ENCODE assay signal across 24 cellular contexts in the genomic region with DNA sequence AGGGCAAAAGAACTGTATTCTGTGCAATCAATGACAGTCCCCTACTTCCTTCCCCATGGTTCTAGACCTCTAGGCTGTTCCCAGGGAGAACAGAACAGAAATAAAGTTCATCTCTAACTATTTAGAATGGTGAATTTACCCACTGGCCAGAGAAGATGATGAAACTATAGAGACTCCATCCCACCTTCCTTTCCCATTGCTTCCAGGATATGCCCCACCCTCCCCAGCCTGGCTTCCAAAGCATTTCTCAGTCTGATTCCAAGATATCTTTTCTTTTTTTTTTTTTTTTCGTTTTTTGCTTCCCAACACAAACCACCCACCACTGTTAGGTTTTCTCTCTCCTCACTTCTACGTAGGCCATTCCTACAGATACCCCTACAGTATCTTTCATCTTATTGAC.
"Had no signal": no experiment of that assay in that cellular context is flagged by ENCODE, and none has a peak within 500 bp of the region (broad histone marks: within the 10 kb centered on the region; RNA-seq: fewer than 3 reads in every experiment).

No MANE protein-coding gene starts in this region.

- H3K9me3 Mint-ChIP-seq: activated naive CD4-positive, alpha-beta T cell treated with anti-CD3 and anti-CD28 coated beads, Interleukin-2, amount 10 ng/mL, durations not matched to agents 7 days and 5 days; activated naive CD8-positive, alpha-beta T cell treated with anti-CD3 and anti-CD28 coated beads, Interleukin-2, amount 50 U/mL, for 24 hours; endodermal cell; naive thymus-derived CD8-positive, alpha-beta T cell; stimulated activated naive B cell treated with anti-CD40 and anti-IgM and Interleukin-4, amounts not matched to agents 10 μg/mL and 1 μg/mL and 100 μg/mL, for 72 hours had no signal

- H3K4me3 Mint-ChIP-seq: activated naive CD4-positive, alpha-beta T cell treated with anti-CD3 and anti-CD28 coated beads, Interleukin-2, amount 10 ng/mL, durations not matched to agents 7 days and 5 days; activated naive CD8-positive, alpha-beta T cell treated with anti-CD3 and anti-CD28 coated beads, Interleukin-2, amount 50 U/mL, for 24 hours had no signal

- H3K27ac Mint-ChIP-seq: activated naive CD4-positive, alpha-beta T cell treated with anti-CD3 and anti-CD28 coated beads, Interleukin-2, amount 10 ng/mL, durations not matched to agents 7 days and 5 days; activated naive CD8-positive, alpha-beta T cell treated with anti-CD3 and anti-CD28 coated beads, Interleukin-2, amount 50 U/mL, for 24 hours; stimulated activated naive B cell treated with anti-CD40 and anti-IgM and Interleukin-4, amounts not matched to agents 10 μg/mL and 1 μg/mL and 100 μg/mL, for 72 hours; T-helper 17 cell had no signal

- DNase-seq: activated CD4-positive, alpha-beta T cell treated with anti-CD3 and anti-CD28 coated beads for 1 hour; activated CD8-positive, alpha-beta memory T cell treated with anti-CD3 and anti-CD28 coated beads for 24 hours; activated CD8-positive, alpha-beta memory T cell treated with anti-CD3 and anti-CD28 coated beads, Interleukin-2, amount 50 U/mL, for 48 hours; activated effector memory CD4-positive, alpha-beta T cell treated with Interleukin-2 at 50 U/mL for 16 hours; activated naive CD4-positive, alpha-beta T cell treated with anti-CD3 and anti-CD28 coated beads, Interleukin-2, amount 10 ng/mL, durations not matched to agents 7 days and 5 days; activated naive CD8-positive, alpha-beta T cell treated with anti-CD3 and anti-CD28 coated beads, Interleukin-2, amount 50 U/mL, for 24 hours; activated T-cell treated with anti-CD3 and anti-CD28 coated beads, Interleukin-2, amount 50 U/mL, for 48 hours; anterior cingulate cortex; brain microvascular endothelial cell; central memory CD4-positive, alpha-beta T cell; dorsolateral prefrontal cortex; endodermal cell; heart left ventricle; mesenchymal stem cell; naive thymus-derived CD8-positive, alpha-beta T cell; nucleus accumbens; posterior cingulate gyrus; sigmoid colon; stimulated activated naive B cell treated with anti-CD40 and anti-IgM and Interleukin-4, amounts not matched to agents 10 μg/mL and 1 μg/mL and 100 μg/mL, for 72 hours; substantia nigra; T-helper 17 cell; WERI-Rb-1 had no signal

- H3K36me3 ChIP-seq: brain microvascular endothelial cell, heart left ventricle, sigmoid colon, tibial nerve, WERI-Rb-1 had no signal

- ATAC-seq: naive thymus-derived CD8-positive, alpha-beta T cell; stimulated activated naive B cell treated with anti-CD40 and anti-IgM and Interleukin-4, amounts not matched to agents 10 μg/mL and 1 μg/mL and 100 μg/mL, for 72 hours; T-helper 17 cell had no signal

- H3K9me3 ChIP-seq: heart left ventricle, sigmoid colon, tibial nerve had no signal

- H3K27me3 Mint-ChIP-seq: naive thymus-derived CD8-positive, alpha-beta T cell; T-helper 17 cell had no signal

- H3K27me3 ChIP-seq: brain microvascular endothelial cell, dorsolateral prefrontal cortex, heart left ventricle, sigmoid colon, tibial nerve had no signal

- H3K4me3 ChIP-seq: dorsolateral prefrontal cortex, heart left ventricle, sigmoid colon, tibial nerve had no signal

- H3K36me3 Mint-ChIP-seq: activated naive CD4-positive, alpha-beta T cell treated with anti-CD3 and anti-CD28 coated beads, Interleukin-2, amount 10 ng/mL, durations not matched to agents 7 days and 5 days; naive thymus-derived CD8-positive, alpha-beta T cell; stimulated activated naive B cell treated with anti-CD40 and anti-IgM and Interleukin-4, amounts not matched to agents 10 μg/mL and 1 μg/mL and 100 μg/mL, for 72 hours had no signal

- H3K27ac ChIP-seq: brain microvascular endothelial cell, epithelial cell of prostate, heart left ventricle, sigmoid colon, tibial nerve, WERI-Rb-1 had no signal
